Comparison of ENCODE assay signal across 1 cellular context in genomic region chr1:47333578-47333921, GRCh38.
A peak's percentile ranks its signal among the peaks of the same experiment; 100 is the strongest.
TF ChIP-seq lines count a peak whose summit lies in the region.

CMPK1 (plus strand) TSS chr1:47333790; CDS start chr1:47333946, 156 bp downstream.

TF ChIP-seq in GM12878, 131 proteins besides CTCF, POLR2A, EP300 and RAD21 (continued from another document and continues in another):
- TF ChIP-seq REST (IDR thresholded peaks at IDR 0.05; ENCODE audit: low read depth, low read length) (no peak), YY1 (IDR thresholded peaks at IDR 0.05; ENCODE audit: low read depth, low read length) (peak; percentile 34; the same call in 1 of the 2 replicates), SMAD5 (IDR thresholded peaks at IDR 0.05; ENCODE audit: low read depth) (0 out of 2 replicates have a peak, but pooled peaks have one; percentile 45), CREM (IDR thresholded peaks at IDR 0.05; ENCODE audit: low read depth) (no peak), EGR1 (IDR thresholded peaks at IDR 0.05; ENCODE audit: borderline replicate concordance in 1 of 2, low read depth in 2 of 2, low read length in 2 of 2) (no peak), BCL3 (IDR thresholded peaks at IDR 0.05; ENCODE audit: borderline replicate concordance, insufficient read depth, low read depth, low read length, poor library complexity, severe bottlenecking) (no peak), ZSCAN29 (IDR thresholded peaks at IDR 0.05) (no peak), CUX1 (IDR thresholded peaks at IDR 0.05; ENCODE audit: insufficient replicate concordance, low read depth, low read length) (no peak), NBN (IDR thresholded peaks at IDR 0.05) (peak; percentile 34; the same call in 1 of the 2 replicates), YBX1 (IDR thresholded peaks at IDR 0.05) (no peak), STAT1 (conservative IDR thresholded peaks at IDR 0.05) (no peak), ZNF24 (IDR thresholded peaks at IDR 0.05) (no peak), HDAC6 (IDR thresholded peaks at IDR 0.05; ENCODE audit: unreplicated experiment) (no peak), GATAD2B (conservative IDR thresholded peaks at IDR 0.05; ENCODE audit: low read depth) (0 out of 2 replicates have a peak, but pooled peaks have one; percentile 1), RFX5 (IDR thresholded peaks at IDR 0.05; ENCODE audit: low read depth, low read length) (no peak), SUZ12 (IDR thresholded peaks at IDR 0.05; ENCODE audit: unreplicated experiment) (no peak), PBX3 (IDR thresholded peaks at IDR 0.05; ENCODE audit: insufficient replicate concordance, low read depth, low read length) (no peak), IRF4 (IDR thresholded peaks at IDR 0.05; ENCODE audit: low read depth, low read length) (no peak), ZZZ3 (IDR thresholded peaks at IDR 0.05; ENCODE audit: control insufficient read depth, insufficient read length, low read depth) (no peak), ZNF217 (IDR thresholded peaks at IDR 0.05) (no peak), TCF3 (IDR thresholded peaks at IDR 0.05; ENCODE audit: borderline replicate concordance, insufficient read depth, low read depth, low read length) (no peak), EED (IDR thresholded peaks at IDR 0.05; ENCODE audit: low read depth) (no peak), ATF3 (IDR thresholded peaks at IDR 0.05; ENCODE audit: borderline replicate concordance, extremely low read depth, low read depth, low read length) (no peak), CHD1 (IDR thresholded peaks at IDR 0.05; ENCODE audit: low read depth, low read length) (no peak), LARP7 (IDR thresholded peaks at IDR 0.05) (no peak), MTA3 (IDR thresholded peaks at IDR 0.05; ENCODE audit: borderline replicate concordance, low read length) (no peak), E4F1 (IDR thresholded peaks at IDR 0.05; ENCODE audit: borderline replicate concordance, partially characterized antibody) (no peak), POLR2AphosphoS2 (IDR thresholded peaks at IDR 0.05; ENCODE audit: low read depth, low read length) (0 out of 2 replicates have a peak, but pooled peaks have one; percentile 48), ZNF274 (IDR thresholded peaks at IDR 0.05; ENCODE audit: insufficient read depth, insufficient read length) (no peak), MXI1 (IDR thresholded peaks at IDR 0.05; ENCODE audit: low read depth, low read length) (peak; percentile 81), HDAC2 (IDR thresholded peaks at IDR 0.05) (no peak), NR2C2 (IDR thresholded peaks at IDR 0.05; ENCODE audit: borderline replicate concordance, control insufficient read depth, insufficient read length, low read depth) (no peak), TAF1 (IDR thresholded peaks at IDR 0.05; ENCODE audit: borderline replicate concordance, low read depth, low read length) (peak; percentile 46; the same call in 1 of the 2 replicates), ELK1 (IDR thresholded peaks at IDR 0.05; ENCODE audit: low read depth, low read length) (no peak), PKNOX1 (IDR thresholded peaks at IDR 0.05) (no peak), RB1 (IDR thresholded peaks at IDR 0.05; ENCODE audit: borderline replicate concordance) (0 out of 2 replicates have a peak, but pooled peaks have one; percentile 16), SPI1 (IDR thresholded peaks at IDR 0.05; ENCODE audit: borderline replicate concordance, insufficient read depth, low read depth, low read length) (no peak), BRCA1 (IDR thresholded peaks at IDR 0.05; ENCODE audit: low read depth, low read length) (no peak), ZNF592 (IDR thresholded peaks at IDR 0.05) (no peak), JUNB (IDR thresholded peaks at IDR 0.05) (no peak), STAT3 (IDR thresholded peaks at IDR 0.05; ENCODE audit: low read depth, low read length) (no peak), KDM1A (IDR thresholded peaks at IDR 0.05; ENCODE audit: borderline replicate concordance) (no peak)
